ENCODE assay signal across 8 cellular contexts in the genomic region with DNA sequence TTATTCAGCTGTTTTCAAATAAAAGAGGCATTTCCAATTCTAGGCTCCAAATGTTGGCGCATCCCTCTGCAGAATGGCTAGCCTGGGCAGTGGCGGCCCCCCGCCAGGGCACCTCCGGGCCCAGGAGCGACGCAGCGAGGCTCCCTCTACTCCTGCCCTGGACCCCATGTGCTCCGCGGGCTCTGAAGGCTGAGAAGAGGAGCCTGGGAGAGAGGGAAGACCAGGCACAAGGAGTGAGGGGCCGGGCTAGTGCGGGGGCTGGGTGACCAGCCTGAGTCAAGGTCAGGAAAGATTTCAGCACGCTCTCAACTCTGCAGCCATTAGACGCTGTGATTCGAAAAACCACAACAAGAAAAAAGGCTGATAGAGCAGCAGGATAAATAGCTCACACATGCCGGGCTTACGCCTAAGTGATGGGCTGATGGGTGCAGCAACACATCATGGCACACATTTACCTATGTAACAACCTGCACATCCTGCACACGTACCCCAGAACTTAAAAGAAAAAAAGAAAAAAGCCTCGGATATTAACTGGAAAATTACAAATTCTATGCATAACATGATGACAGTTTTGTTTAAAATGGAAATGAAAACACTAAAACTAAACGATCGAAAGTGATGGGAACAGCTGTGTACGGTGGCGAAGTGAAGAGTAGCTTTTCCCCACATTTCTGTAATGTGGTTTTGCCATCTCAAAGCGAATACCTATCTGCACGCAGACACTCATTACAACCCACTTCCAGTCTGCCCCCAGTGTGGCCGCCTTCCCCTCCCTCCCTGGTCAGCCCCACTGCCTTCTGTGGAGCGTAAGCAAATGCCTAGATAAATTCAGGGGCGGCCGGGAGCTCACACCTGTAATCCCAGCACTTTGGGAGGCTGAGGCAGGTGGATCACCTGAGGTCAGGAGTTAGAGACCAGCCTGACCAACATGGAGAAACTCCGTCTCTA. TPM values are rescaled to one million over a fixed set of nuclear protein-coding genes. Genes with fewer than 3 reads are reported as not detected.
A peak's percentile ranks its signal among the peaks of the same experiment; 100 is the strongest.
DNase-seq lines count a peak whose midpoint lies in the region; ATAC-seq, FAIRE-seq and TF ChIP-seq lines count a peak whose summit lies in the region.

No MANE protein-coding gene starts in this region.

- TF ChIP-seq POLR2A in adrenal gland (IDR thresholded peaks at IDR 0.05) (no peak), HepG2 (IDR thresholded peaks at IDR 0.05; ENCODE audit: insufficient read depth in 1 of 2, low read depth in 2 of 2, low read length in 2 of 2) (no peak)

- BruUV-seq in HepG2 (replicated peaks; lab: Mats Ljungman, UMichigan) = no TSS peak

- H3K4me2 ChIP-seq in HepG2 (ENCODE audit: low read depth, low read length) = no peak overlapping the region

- ATAC-seq in HepG2 = no peak
- peak; percentile 86 for ATAC-seq in stimulated activated naive CD8-positive, alpha-beta T cell treated with anti-CD3 and anti-CD28 coated beads, Interleukin-15, Interleukin-2, amounts not matched to agents 100 U/mL and 50 U/mL, for 24 hours

- DNase-seq in HTR-8/SVneo (ENCODE audit: insufficient read length, low spot score) = peak; percentile 44
- peak in 5 of 7 donors; percentile 37 to 61 (median 56) for DNase-seq in adrenal gland
- no peak for DNase-seq in HepG2 (ENCODE audit: low spot score)
- DNase-seq in stimulated activated naive CD8-positive, alpha-beta T cell treated with anti-CD3 and anti-CD28 coated beads, Interleukin-15, Interleukin-2, amounts not matched to agents 100 U/mL and 50 U/mL, for 24 hours = peak; percentile 49
- DNase-seq in mesenteric fat pad (ENCODE audit: low spot score) = no peak
- no peak for DNase-seq in kidney tubule cell (ENCODE audit: low spot score)
- DNase-seq in GM20000 (ENCODE audit: low spot score) = no peak
- no peak for DNase-seq in GM19240 (ENCODE audit: insufficient read length, low spot score)

- H3K9ac ChIP-seq in HepG2 (ENCODE audit: insufficient read depth, low read depth, low read length) = no peak overlapping the region

- no peak overlapping the region for H2AFZ ChIP-seq in HepG2 (ENCODE audit: low read length)

- POLR2A ChIA-PET in HepG2 (lab: Yijun Ruan, JAX) = no interaction called here

- H4K20me1 ChIP-seq in HepG2 (ENCODE audit: insufficient read depth, low read length) = peaks cover 16% of the 10 kb centered on the region; the same call in 1 of the 2 replicates

- TF ChIP-seq CTCF in adrenal gland (IDR thresholded peaks at IDR 0.05) (no peak), HepG2 (CRISPR knock-in tag; IDR thresholded peaks at IDR 0.05) (no peak), GM20000 (IDR thresholded peaks at IDR 0.05; ENCODE audit: extremely low read depth, missing control alignments) (no peak)

- peaks cover 0 to 13% of the 10 kb centered on the region in 2 donors for H3K36me3 ChIP-seq in adrenal gland (replicated peaks in 1 of 2)
- H3K36me3 ChIP-seq in HepG2 (replicated peaks in 1 of 2; ENCODE audit: control insufficient read depth in 1 of 2, insufficient read depth in 2 of 2, low read length in 2 of 2) = peaks cover 20 to 39% of the 10 kb centered on the region in 2 experiments

- H3K9me3 ChIP-seq in adrenal gland (replicated peaks in 1 of 3) (no peaks in the 10 kb centered on the region), HepG2 (ENCODE audit: low read length) (no peaks in the 10 kb centered on the region)

- H3K27me3 ChIP-seq in adrenal gland (no peaks in the 10 kb centered on the region), HepG2 (ENCODE audit: control insufficient read depth in 1 of 2, insufficient read depth in 2 of 2, low read length in 2 of 2) (no peaks in the 10 kb centered on the region)

- FAIRE-seq in HTR-8/SVneo (lab: Jason Lieb, UNC) (peak; percentile 74), HepG2 (lab: Jason Lieb, UNC) (no peak)

- H3K4me1 ChIP-seq in adrenal gland (replicated peaks in 1 of 2) = peaks cover 18 to 42% of the 10 kb centered on the region in 2 donors
- H3K4me1 ChIP-seq in HepG2 (ENCODE audit: insufficient read depth, low read length) = peaks cover 11% of the 10 kb centered on the region; the same call in 1 of the 2 replicates

- H3K79me2 ChIP-seq in HepG2 (ENCODE audit: insufficient read depth, low read length) = peaks cover 23% of the 10 kb centered on the region

- WGBS in adrenal gland, 4 donors = 47 to 52% (median 50%) methylated on average over 26 to 29 of the region's 29 CpGs
- WGBS in HepG2 (ENCODE audit: low lambda C conversion rate) = 97% methylated on average over 29 of the region's 29 CpGs

- peak overlapping the region in 4 of 5 donors; percentile 16 to 79 (median 64) for H3K27ac ChIP-seq in adrenal gland
- no peak overlapping the region for H3K27ac ChIP-seq in HepG2 (ENCODE audit: extremely low read length, insufficient read depth, low read length)

- intact Hi-C loops in adrenal gland (cut with DNase I) = no loop called here
- intact Hi-C loops in HepG2 (cut with micrococcal nuclease; ENCODE audit: unreplicated experiment) = no loop called here

- in situ Hi-C loops in HepG2 (cut with HindIII; ENCODE audit: extremely low pct_ligation_motif_present, low pct_unique_long_range_greater_than_20kb) = no loop called here

- TF ChIP-seq EP300 in HepG2 (IDR thresholded peaks at IDR 0.05; ENCODE audit: low read depth in 2 of 2, low read length in 2 of 2) = no peak
- no peak for TF ChIP-seq EP300 in HepG2 (CRISPR knock-in tag; IDR thresholded peaks at IDR 0.05; ENCODE audit: borderline replicate concordance)

- no peak overlapping the region for H3K4me3 ChIP-seq in adrenal gland
- no peak overlapping the region for H3K4me3 ChIP-seq in HepG2 (replicated peaks in 1 of 3; ENCODE audit: insufficient read depth in 1 of 3, low read depth in 2 of 3, low read length in 3 of 3)

- CTCF ChIA-PET in HepG2 (lab: Yijun Ruan, JAX; ENCODE audit: low intra/inter-chr PET ratio, low total read pairs) = no interaction called here

- TF ChIP-seq RAD21 in HepG2 (CRISPR knock-in tag; IDR thresholded peaks at IDR 0.05) = no peak

RNA-seq across cellular contexts. Expression of gene MAP1LC3B, which starts 44.4 kb away (rescaled TPM):
- total RNA-seq in adrenal gland (100 to 1,000 TPM in 1 of 8 donors, 10 to 100 TPM in 7; 45.7 to 116 (median 73.2) TPM), HepG2 (2016; rRNA removed; fragmentation: Illumina TruSeq; extraction: Trizol) (15.7 and 30.6 TPM in 2 replicates), mesenteric fat pad (78.6 TPM)
- polyA plus RNA-seq in adrenal gland (100 to 1,000 TPM in 1 of 3 donors, 10 to 100 TPM in 2; 43.3 to 100 (median 50.9) TPM), HepG2 (2011; rRNA removed) (37.4 and 37.9 TPM in 2 replicates)
- 5.5 and 7.0 TPM in 2 replicates for total RNA-seq in HepG2 (2016; cell fraction: cytosol; rRNA removed; fragmentation: Illumina TruSeq; extraction: Trizol; ENCODE audit: low read depth)
- 15.9 and 27.1 TPM in 2 replicates for total RNA-seq in HepG2 (2016; cell fraction: insoluble cytoplasmic fraction; rRNA removed; fragmentation: Illumina TruSeq; extraction: Trizol)
- total RNA-seq in HepG2 (2016; cell fraction: membrane; rRNA removed; fragmentation: Illumina TruSeq; extraction: Trizol) = 24.8 and 26.3 TPM in 2 replicates
- 22.0 and 22.3 TPM in 2 replicates for total RNA-seq in HepG2 (2016; cell fraction: nucleus; rRNA removed; fragmentation: Illumina TruSeq; extraction: Trizol)
- polyA plus RNA-seq in HepG2 (2011; cell fraction: cytosol; rRNA removed) = 18.1 and 36.3 TPM in 2 replicates
- 15.1 and 23.4 TPM in 2 replicates for polyA plus RNA-seq in HepG2 (2011; cell fraction: nucleus; rRNA removed)
- polyA plus RNA-seq in HepG2 (2012) = 68.5 and 98.3 TPM in 2 replicates
- polyA plus RNA-seq in HepG2 (2016; cell fraction: cytosol; fragmentation: Illumina TruSeq; extraction: Trizol; ENCODE audit: low read depth) = 9.9 and 13.1 TPM in 2 replicates
- 65.5 and 71.9 TPM in 2 replicates for polyA plus RNA-seq in HepG2 (2016; cell fraction: insoluble cytoplasmic fraction; fragmentation: Illumina TruSeq; extraction: Trizol; ENCODE audit: low read depth)
- 26.7 and 27.4 TPM in 2 replicates for polyA plus RNA-seq in HepG2 (2016; cell fraction: membrane; fragmentation: Illumina TruSeq; extraction: Trizol; ENCODE audit: low read depth)
- 42.6 and 45.0 TPM in 2 replicates for polyA plus RNA-seq in HepG2 (2016; cell fraction: nucleus; fragmentation: Illumina TruSeq; extraction: Trizol; ENCODE audit: insufficient read depth, low read depth)
- polyA minus RNA-seq in HepG2 (2011; rRNA and poly(A)+ RNA removed; ENCODE audit: low replicate concordance) = 13.2 and 15.8 TPM in 2 replicates
- polyA minus RNA-seq in HepG2 (2011; cell fraction: cytosol; rRNA and poly(A)+ RNA removed) = 22.2 and 35.4 TPM in 2 replicates
- polyA minus RNA-seq in HepG2 (2011; cell fraction: nucleus; rRNA and poly(A)+ RNA removed) = 23.0 and 32.7 TPM in 2 replicates

RNA-seq across cellular contexts. Expression of gene FBXO31, which starts 52.9 kb away (rescaled TPM):
- total RNA-seq in adrenal gland (100 to 1,000 TPM in 1 of 8 donors, 10 to 100 TPM in 7; 41.4 to 106 (median 76.5) TPM), HepG2 (2016; rRNA removed; fragmentation: Illumina TruSeq; extraction: Trizol) (81.3 and 92.4 TPM in 2 replicates), mesenteric fat pad (66.9 TPM)
- polyA plus RNA-seq in adrenal gland (10 to 100 TPM; 22.9 to 31.1 (median 24.9) TPM), HepG2 (2011; rRNA removed) (101 and 118 TPM in 2 replicates)
- total RNA-seq in HepG2 (2016; cell fraction: cytosol; rRNA removed; fragmentation: Illumina TruSeq; extraction: Trizol; ENCODE audit: low read depth) = 18.3 and 22.9 TPM in 2 replicates
- 64.5 and 91.5 TPM in 2 replicates for total RNA-seq in HepG2 (2016; cell fraction: insoluble cytoplasmic fraction; rRNA removed; fragmentation: Illumina TruSeq; extraction: Trizol)
- 33.7 and 38.0 TPM in 2 replicates for total RNA-seq in HepG2 (2016; cell fraction: membrane; rRNA removed; fragmentation: Illumina TruSeq; extraction: Trizol)
- total RNA-seq in HepG2 (2016; cell fraction: nucleus; rRNA removed; fragmentation: Illumina TruSeq; extraction: Trizol) = 94.4 and 107 TPM in 2 replicates
- polyA plus RNA-seq in HepG2 (2011; cell fraction: cytosol; rRNA removed) = 51.6 and 63.1 TPM in 2 replicates
- polyA plus RNA-seq in HepG2 (2011; cell fraction: nucleus; rRNA removed) = 393 and 579 TPM in 2 replicates
- 75.5 and 101 TPM in 2 replicates for polyA plus RNA-seq in HepG2 (2012)
- polyA plus RNA-seq in HepG2 (2016; cell fraction: cytosol; fragmentation: Illumina TruSeq; extraction: Trizol; ENCODE audit: low read depth) = 6.1 and 6.4 TPM in 2 replicates
- polyA plus RNA-seq in HepG2 (2016; cell fraction: insoluble cytoplasmic fraction; fragmentation: Illumina TruSeq; extraction: Trizol; ENCODE audit: low read depth) = 57.9 and 71.3 TPM in 2 replicates
- polyA plus RNA-seq in HepG2 (2016; cell fraction: membrane; fragmentation: Illumina TruSeq; extraction: Trizol; ENCODE audit: low read depth) = 18.2 and 18.3 TPM in 2 replicates
- 256 and 269 TPM in 2 replicates for polyA plus RNA-seq in HepG2 (2016; cell fraction: nucleus; fragmentation: Illumina TruSeq; extraction: Trizol; ENCODE audit: insufficient read depth, low read depth)
- 29.6 and 164 TPM in 2 replicates for polyA minus RNA-seq in HepG2 (2011; rRNA and poly(A)+ RNA removed; ENCODE audit: low replicate concordance)
- 53.4 and 63.9 TPM in 2 replicates for polyA minus RNA-seq in HepG2 (2011; cell fraction: cytosol; rRNA and poly(A)+ RNA removed)
- polyA minus RNA-seq in HepG2 (2011; cell fraction: nucleus; rRNA and poly(A)+ RNA removed) = 202 and 208 TPM in 2 replicates

RNA-seq across cellular contexts. Expression of gene ZCCHC14, which starts 56.3 kb away (rescaled TPM):
- 10 to 100 TPM; 17.9 to 49.8 (median 35.2) TPM for total RNA-seq in adrenal gland
- 10 to 100 TPM; 10.6 to 26.3 (median 20.2) TPM for polyA plus RNA-seq in adrenal gland
- 12.5 and 20.4 TPM in 2 replicates for total RNA-seq in HepG2 (2016; rRNA removed; fragmentation: Illumina TruSeq; extraction: Trizol)
- total RNA-seq in HepG2 (2016; cell fraction: cytosol; rRNA removed; fragmentation: Illumina TruSeq; extraction: Trizol; ENCODE audit: low read depth) = 10.4 and 15.8 TPM in 2 replicates
- total RNA-seq in HepG2 (2016; cell fraction: insoluble cytoplasmic fraction; rRNA removed; fragmentation: Illumina TruSeq; extraction: Trizol) = 11.4 and 19.2 TPM in 2 replicates
- 9.4 and 10.4 TPM in 2 replicates for total RNA-seq in HepG2 (2016; cell fraction: membrane; rRNA removed; fragmentation: Illumina TruSeq; extraction: Trizol)
- 21.7 and 25.2 TPM in 2 replicates for total RNA-seq in HepG2 (2016; cell fraction: nucleus; rRNA removed; fragmentation: Illumina TruSeq; extraction: Trizol)
- 12.4 and 13.9 TPM in 2 replicates for polyA plus RNA-seq in HepG2 (2011; rRNA removed)
- polyA plus RNA-seq in HepG2 (2011; cell fraction: cytosol; rRNA removed) = 7.2 and 8.1 TPM in 2 replicates
- 44.4 and 55.9 TPM in 2 replicates for polyA plus RNA-seq in HepG2 (2011; cell fraction: nucleus; rRNA removed)
- polyA plus RNA-seq in HepG2 (2012) = 24.9 and 25.6 TPM in 2 replicates
- polyA plus RNA-seq in HepG2 (2016; cell fraction: cytosol; fragmentation: Illumina TruSeq; extraction: Trizol; ENCODE audit: low read depth) = 0.75 and 0.90 TPM in 2 replicates
- 19.5 and 24.4 TPM in 2 replicates for polyA plus RNA-seq in HepG2 (2016; cell fraction: insoluble cytoplasmic fraction; fragmentation: Illumina TruSeq; extraction: Trizol; ENCODE audit: low read depth)
- 3.1 and 3.9 TPM in 2 replicates for polyA plus RNA-seq in HepG2 (2016; cell fraction: membrane; fragmentation: Illumina TruSeq; extraction: Trizol; ENCODE audit: low read depth)
- polyA plus RNA-seq in HepG2 (2016; cell fraction: nucleus; fragmentation: Illumina TruSeq; extraction: Trizol; ENCODE audit: insufficient read depth, low read depth) = 46.5 and 48.4 TPM in 2 replicates
- 16.6 and 28.7 TPM in 2 replicates for polyA minus RNA-seq in HepG2 (2011; rRNA and poly(A)+ RNA removed; ENCODE audit: low replicate concordance)
- polyA minus RNA-seq in HepG2 (2011; cell fraction: cytosol; rRNA and poly(A)+ RNA removed) = 20.6 and 23.9 TPM in 2 replicates
- 24.0 and 26.7 TPM in 2 replicates for polyA minus RNA-seq in HepG2 (2011; cell fraction: nucleus; rRNA and poly(A)+ RNA removed)
- 16.6 TPM for total RNA-seq in mesenteric fat pad

Comparison
In these comparisons a context has a peak if more than half of its experiments do, and no peak if none do; other contexts are left out.
1. DNase-seq: peak in HTR-8/SVneo (single experiment), adrenal gland (5 of 7) and stimulated activated naive CD8-positive, alpha-beta T cell treated with anti-CD3 and anti-CD28 coated beads, Interleukin-15, Interleukin-2, amounts not matched to agents 100 U/mL and 50 U/mL, for 24 hours (single experiment); none in HepG2 (single experiment), mesenteric fat pad (single experiment), kidney tubule cell (single experiment), GM20000 (single experiment) and GM19240 (single experiment).